Comparison of ENCODE assay signal across 10 cellular contexts in the genomic region with DNA sequence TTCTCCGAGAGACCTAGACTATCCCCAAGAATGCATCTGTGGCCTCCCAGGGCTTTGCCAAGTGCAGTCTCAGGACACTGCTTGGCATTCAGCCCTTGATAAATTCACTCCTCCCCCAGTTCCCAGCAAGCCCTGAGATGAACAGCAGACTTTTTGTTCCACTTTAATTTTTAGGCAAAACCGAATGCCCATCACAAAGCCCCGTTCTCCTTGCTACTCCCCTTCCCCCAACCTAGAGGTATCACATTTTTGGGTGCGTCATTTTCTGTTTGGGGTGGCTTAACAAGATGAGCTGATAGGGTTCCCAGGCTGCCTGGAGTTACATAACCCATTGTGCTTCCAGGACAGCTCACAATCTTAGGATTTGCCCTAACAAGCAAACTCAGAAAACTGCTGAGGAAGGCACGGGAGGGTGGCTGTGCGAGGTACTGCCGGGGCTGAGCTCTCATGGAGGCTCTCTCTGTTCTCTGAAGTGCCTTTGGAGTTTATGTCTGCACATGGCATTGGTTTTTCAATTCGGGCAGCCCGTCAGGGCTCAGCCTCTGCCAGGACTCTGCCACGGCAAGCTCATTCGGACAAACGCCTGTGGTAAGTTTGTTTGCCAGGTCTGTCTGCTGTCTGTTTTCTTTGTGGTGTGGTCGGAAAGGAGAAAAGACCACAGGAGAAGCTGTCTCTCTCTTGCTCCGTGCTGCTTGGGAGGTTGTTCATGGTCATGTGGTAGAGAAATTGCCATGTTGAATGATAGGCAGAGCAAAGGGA. TPM values are rescaled to one million over a fixed set of nuclear protein-coding genes. Genes with fewer than 3 reads are reported as not detected.
A peak's percentile ranks its signal among the peaks of the same experiment; 100 is the strongest.
DNase-seq lines count a peak whose midpoint lies in the region; ATAC-seq and TF ChIP-seq lines count a peak whose summit lies in the region.
"Had no signal": no experiment of that assay in that cellular context is flagged by ENCODE, and none has a peak within 500 bp of the region (broad histone marks: within the 10 kb centered on the region; RNA-seq: fewer than 3 reads in every experiment).

A gene with protein sequence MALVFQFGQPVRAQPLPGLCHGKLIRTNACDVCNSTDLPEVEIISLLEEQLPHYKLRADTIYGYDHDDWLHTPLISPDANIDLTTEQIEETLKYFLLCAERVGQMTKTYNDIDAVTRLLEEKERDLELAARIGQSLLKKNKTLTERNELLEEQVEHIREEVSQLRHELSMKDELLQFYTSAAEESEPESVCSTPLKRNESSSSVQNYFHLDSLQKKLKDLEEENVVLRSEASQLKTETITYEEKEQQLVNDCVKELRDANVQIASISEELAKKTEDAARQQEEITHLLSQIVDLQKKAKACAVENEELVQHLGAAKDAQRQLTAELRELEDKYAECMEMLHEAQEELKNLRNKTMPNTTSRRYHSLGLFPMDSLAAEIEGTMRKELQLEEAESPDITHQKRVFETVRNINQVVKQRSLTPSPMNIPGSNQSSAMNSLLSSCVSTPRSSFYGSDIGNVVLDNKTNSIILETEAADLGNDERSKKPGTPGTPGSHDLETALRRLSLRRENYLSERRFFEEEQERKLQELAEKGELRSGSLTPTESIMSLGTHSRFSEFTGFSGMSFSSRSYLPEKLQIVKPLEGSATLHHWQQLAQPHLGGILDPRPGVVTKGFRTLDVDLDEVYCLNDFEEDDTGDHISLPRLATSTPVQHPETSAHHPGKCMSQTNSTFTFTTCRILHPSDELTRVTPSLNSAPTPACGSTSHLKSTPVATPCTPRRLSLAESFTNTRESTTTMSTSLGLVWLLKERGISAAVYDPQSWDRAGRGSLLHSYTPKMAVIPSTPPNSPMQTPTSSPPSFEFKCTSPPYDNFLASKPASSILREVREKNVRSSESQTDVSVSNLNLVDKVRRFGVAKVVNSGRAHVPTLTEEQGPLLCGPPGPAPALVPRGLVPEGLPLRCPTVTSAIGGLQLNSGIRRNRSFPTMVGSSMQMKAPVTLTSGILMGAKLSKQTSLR (plus strand): TSS at position 385 of the 759 bp plus-strand sequence. CDS start 113 bp downstream, at position 498.

- H3K4me3 ChIP-seq in colonic mucosa (no peak within 1 kb of the TSS), mesendoderm (ENCODE audit: low read length) (no peak within 1 kb of the TSS), transverse colon (peak within 1 kb of the TSS in 2 of 4 donors; percentile 3 to 20)

- H2BK5ac ChIP-seq in mesendoderm (ENCODE audit: low read length): no peak within 1 kb of the TSS

- H3K18ac ChIP-seq in mesendoderm (ENCODE audit: low read length): no peak within 1 kb of the TSS

- no peak within 1 kb of the TSS for H2AK5ac ChIP-seq in mesendoderm (ENCODE audit: low read length)

- TF ChIP-seq CTCF in colonic mucosa (IDR thresholded peaks at IDR 0.05): no peak
- TF ChIP-seq CTCF in transverse colon (IDR thresholded peaks at IDR 0.05): no peak

- no peaks in the 10 kb centered on the region for H3K9me3 Mint-ChIP-seq in activated CD4-positive, alpha-beta T cell treated with anti-CD3 and anti-CD28 coated beads, Interleukin-2, amount 10 ng/mL, durations not matched to agents 24 days and 14 days

- H3K27me3 ChIP-seq in colonic mucosa (no peaks in the 10 kb centered on the region), mesendoderm (ENCODE audit: insufficient read depth, low read length, poor library complexity) (no peaks in the 10 kb centered on the region), transverse colon (no peaks in the 10 kb centered on the region)

- DNase-seq in activated CD4-positive, alpha-beta T cell treated with anti-CD3 and anti-CD28 coated beads, Interleukin-2, amount 10 ng/mL, durations not matched to agents 24 days and 14 days: no peak
- DNase-seq in activated CD4-positive, alpha-beta T cell treated with anti-CD3 and anti-CD28 coated beads, Interleukin-2, amount 50 U/mL, for 48 hours: no peak
- DNase-seq in colonic mucosa: no peak
- DNase-seq in mesendoderm: no peak
- DNase-seq in transverse colon: no peak
- no peak for DNase-seq in T-helper 9 cell

- H3K9ac ChIP-seq in colonic mucosa (ENCODE audit: low read depth in 2 of 2, low read length in 2 of 2): no peak within 1 kb of the TSS
- H3K9ac ChIP-seq in mesendoderm (ENCODE audit: low read length): no peak within 1 kb of the TSS

- H3K27ac ChIP-seq in colonic mucosa (no peak within 1 kb of the TSS), mesendoderm (ENCODE audit: low read depth, low read length) (no peak within 1 kb of the TSS), transverse colon (peak within 1 kb of the TSS; percentile 47 to 72 (median 57))
- H3K27ac ChIP-seq: C4-2B, VCaP had no signal

- H3K4me1 Mint-ChIP-seq in activated CD4-positive, alpha-beta T cell treated with anti-CD3 and anti-CD28 coated beads, Interleukin-2, amount 10 ng/mL, durations not matched to agents 24 days and 14 days: peaks cover 37% of the 10 kb centered on the region

- H4K5ac ChIP-seq in mesendoderm (ENCODE audit: low read length): no peak within 1 kb of the TSS

- peak within 1 kb of the TSS; percentile 39 for H3K23ac ChIP-seq in mesendoderm (ENCODE audit: low read length)

- no peak for TF ChIP-seq POLR2A in transverse colon (IDR thresholded peaks at IDR 0.05)

- no CpG with 5 or more reads among the region's 14 CpGs for WGBS in mesendoderm (ENCODE audit: extremely low coverage, insufficient coverage, low lambda C conversion rate)
- WGBS in transverse colon (ENCODE audit: low coverage in 1 of 2), 2 donors: 73 to 90% methylated on average over 5 to 14 of the region's 14 CpGs

- no peaks in the 10 kb centered on the region for H3K4me1 ChIP-seq in colonic mucosa
- H3K4me1 ChIP-seq in mesendoderm (ENCODE audit: control insufficient read depth, low read depth, low read length): no peaks in the 10 kb centered on the region
- H3K4me1 ChIP-seq in transverse colon: peaks cover 0 to 22% (median 6%) of the 10 kb centered on the region in 4 donors

- no peak within 1 kb of the TSS for H3K56ac ChIP-seq in mesendoderm (ENCODE audit: low read length)

- H3K4me3 Mint-ChIP-seq in activated CD4-positive, alpha-beta T cell treated with anti-CD3 and anti-CD28 coated beads, Interleukin-2, amount 10 ng/mL, durations not matched to agents 24 days and 14 days: peak within 1 kb of the TSS; percentile 43

- H3K9me3 ChIP-seq in colonic mucosa (no peaks in the 10 kb centered on the region), transverse colon (no peaks in the 10 kb centered on the region)

- intact Hi-C loops in activated CD4-positive, alpha-beta T cell treated with anti-CD3 and anti-CD28 coated beads, Interleukin-2, amount 10 ng/mL, durations not matched to agents 24 days and 14 days (cut with micrococcal nuclease): loop anchor here (5.0 to 10.0 kb wide), 3 partner anchors 254 to 1766 kb away; no protein-coding TSS in a partner anchor
- intact Hi-C loops in colonic mucosa (cut with DNase I) (no loop called here), transverse colon (cut with DNase I; ENCODE audit: low total_unique reads) (loop anchor here (5.0 kb wide), 1 partner anchor 79 kb away; no protein-coding TSS in a partner anchor)

- H3K36me3 ChIP-seq in colonic mucosa (no peaks in the 10 kb centered on the region), mesendoderm (ENCODE audit: control insufficient read depth, insufficient read depth, low read length) (no peaks in the 10 kb centered on the region), transverse colon (peaks cover 0 to 3% (median 0%) of the 10 kb centered on the region in 4 donors)

- in situ Hi-C loops in transverse colon (cut with MboI; ENCODE audit: low pct_ligation_motif_present in 1 of 4, low pct_unique_long_range_greater_than_20kb in 1 of 4, low sequenced_read_pairs in 3 of 4): loop anchor here in 3 of 4 donors (5.0 to 10.0 kb wide), 2 partner anchors 196 to 199 kb away; no protein-coding TSS in a partner anchor

- peaks cover 48% of the 10 kb centered on the region for H3K36me3 Mint-ChIP-seq in activated CD4-positive, alpha-beta T cell treated with anti-CD3 and anti-CD28 coated beads, Interleukin-2, amount 10 ng/mL, durations not matched to agents 24 days and 14 days (ENCODE audit: low read depth)

- H3K27ac Mint-ChIP-seq in activated CD4-positive, alpha-beta T cell treated with anti-CD3 and anti-CD28 coated beads, Interleukin-2, amount 10 ng/mL, durations not matched to agents 24 days and 14 days: peak within 1 kb of the TSS; percentile 74

- H3K79me2 ChIP-seq in mesendoderm (ENCODE audit: control insufficient read depth, insufficient read depth, low read length): no peaks in the 10 kb centered on the region

- no peak within 1 kb of the TSS for H2BK15ac ChIP-seq in mesendoderm (replicated peaks; ENCODE audit: low read depth)

- H3K27me3 Mint-ChIP-seq in activated CD4-positive, alpha-beta T cell treated with anti-CD3 and anti-CD28 coated beads, Interleukin-2, amount 10 ng/mL, durations not matched to agents 24 days and 14 days: no peaks in the 10 kb centered on the region

- no peak within 1 kb of the TSS for H3K4ac ChIP-seq in mesendoderm (ENCODE audit: low read depth, low read length)

- no peak within 1 kb of the TSS for H4K8ac ChIP-seq in mesendoderm (ENCODE audit: low read depth, low read length)

- TF ChIP-seq EP300 in transverse colon (IDR thresholded peaks at IDR 0.05; ENCODE audit: low read depth): no peak

- no peak for ATAC-seq in HG02885 (IDR thresholded peaks at IDR 0.05; ENCODE audit: poor library complexity, unreplicated experiment)
- no peak for ATAC-seq in HG03097 (IDR thresholded peaks at IDR 0.05; ENCODE audit: low FRiP score, unreplicated experiment)

- H3K4me2 ChIP-seq in mesendoderm (ENCODE audit: low read length): no peak within 1 kb of the TSS

- H3K79me1 ChIP-seq in mesendoderm (ENCODE audit: low read length): no peaks in the 10 kb centered on the region

- H2BK120ac ChIP-seq in mesendoderm (ENCODE audit: low read depth, low read length): no peak within 1 kb of the TSS

RNA-seq across cellular contexts. Expression of the gene that starts here (rescaled TPM):
- 35.4 and 35.9 TPM in 2 replicates for total RNA-seq in activated CD4-positive, alpha-beta T cell treated with anti-CD3 and anti-CD28 coated beads, Interleukin-2, amount 10 ng/mL, durations not matched to agents 24 days and 14 days
- 10 to 100 TPM; 58.9 to 70.3 TPM for total RNA-seq in colonic mucosa
- polyA plus RNA-seq in mesendoderm (2013, experiment 1 of 2): 20.1 TPM
- polyA plus RNA-seq in mesendoderm (2013, experiment 2 of 2): 19.9 TPM
- 100 to 1,000 TPM in 3 of 4 donors, 10 to 100 TPM in 1; 91.7 to 247 (median 115) TPM for total RNA-seq in transverse colon

Comparison
In these comparisons a context has a peak if more than half of its experiments do, and no peak if none do; other contexts are left out.
1. H3K27ac ChIP-seq: peak in transverse colon (4 of 4); none in colonic mucosa (single experiment) and mesendoderm (single experiment).